In the genomic region with DNA sequence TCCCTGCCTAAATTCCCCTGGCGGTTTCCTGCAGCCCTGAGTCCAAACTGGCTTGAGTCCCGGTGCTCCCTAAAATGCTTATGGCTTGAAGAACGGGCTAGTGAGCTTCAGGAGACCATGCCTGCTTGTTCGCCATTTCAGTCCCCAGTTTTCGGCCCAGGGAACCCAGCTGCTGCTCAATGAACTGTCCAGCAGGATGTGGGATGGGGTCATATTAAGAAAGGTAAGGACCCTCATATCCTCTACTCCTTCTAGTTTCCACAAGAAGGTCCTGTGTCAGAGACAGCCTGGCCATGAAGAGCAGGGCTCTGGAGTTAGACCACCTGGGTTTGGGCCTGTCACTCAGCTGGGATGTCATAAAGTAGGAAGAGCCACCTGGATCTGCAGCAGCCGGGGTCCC, we compare ENCODE assay signal across 24 cellular contexts. TPM values are rescaled to one million over a fixed set of nuclear protein-coding genes. Genes with fewer than 3 reads are reported as not detected.
DNase-seq lines count a peak whose midpoint lies in the region; ATAC-seq and TF ChIP-seq lines count a peak whose summit lies in the region.
"Had no signal": no experiment of that assay in that cellular context is flagged by ENCODE, and none has a peak within 500 bp of the region (broad histone marks: within the 10 kb centered on the region; RNA-seq: fewer than 3 reads in every experiment).

No MANE protein-coding gene starts in this region.

- no peak for TF ChIP-seq CTCF in left ventricle myocardium inferior (IDR thresholded peaks at IDR 0.05; ENCODE audit: borderline replicate concordance)
- no peak for TF ChIP-seq CTCF in esophagus squamous epithelium (IDR thresholded peaks at IDR 0.05)
- TF ChIP-seq CTCF in vagina (IDR thresholded peaks at IDR 0.05) = no peak

- intact Hi-C loops in left ventricle myocardium inferior (cut with micrococcal nuclease) = no loop called here
- intact Hi-C loops in Right ventricle myocardium superior (cut with DNase I) = no loop called here
- intact Hi-C loops in esophagus squamous epithelium (cut with DNase I) = no loop called here
- intact Hi-C loops in vagina (cut with DNase I) = no loop called here

- TF ChIP-seq POLR2A in esophagus squamous epithelium (IDR thresholded peaks at IDR 0.05) (no peak), vagina (IDR thresholded peaks at IDR 0.05) (no peak)

- 60 to 75% methylated on average over 1 to 6 of the region's 6 CpGs for WGBS in esophagus squamous epithelium, 2 donors

- H3K4me3 ChIP-seq in left ventricle myocardium inferior (no peak overlapping the region), esophagus squamous epithelium (no peak overlapping the region), stomach smooth muscle (ENCODE audit: low read length in 2 of 2) (no peak overlapping the region), vagina (no peak overlapping the region)
- H3K4me3 ChIP-seq: BLaER1 had no signal

- H3K9ac ChIP-seq in stomach smooth muscle (ENCODE audit: low read length in 2 of 2) = no peak overlapping the region
- H3K9ac ChIP-seq: BLaER1 had no signal

- ATAC-seq in Right ventricle myocardium superior (ENCODE audit: poor library complexity) (no peak), GM19467 (IDR thresholded peaks at IDR 0.05; ENCODE audit: unreplicated experiment) (no peak)
- ATAC-seq: PC-3 had no signal

- H3K9me3 ChIP-seq in left ventricle myocardium inferior (replicated peaks) (no peaks in the 10 kb centered on the region), esophagus squamous epithelium (no peaks in the 10 kb centered on the region), stomach smooth muscle (ENCODE audit: control insufficient read depth in 2 of 2, low read length in 2 of 2) (no peaks in the 10 kb centered on the region), vagina (no peaks in the 10 kb centered on the region)
- H3K9me3 ChIP-seq: BLaER1 had no signal

- H3K4me1 ChIP-seq in left ventricle myocardium inferior (peaks cover 12% of the 10 kb centered on the region), esophagus squamous epithelium (peaks cover 0 to 32% (median 9%) of the 10 kb centered on the region in 3 donors), stomach smooth muscle (ENCODE audit: control insufficient read depth, insufficient read depth, low read length) (peaks cover 20% of the 10 kb centered on the region), vagina (peaks cover 27% of the 10 kb centered on the region)
- H3K4me1 ChIP-seq: BLaER1 had no signal

- peaks cover 100% of the 10 kb centered on the region for H3K36me3 ChIP-seq in left ventricle myocardium inferior
- peaks cover 12 to 92% (median 23%) of the 10 kb centered on the region in 3 donors for H3K36me3 ChIP-seq in esophagus squamous epithelium
- H3K36me3 ChIP-seq in stomach smooth muscle (ENCODE audit: control insufficient read depth in 2 of 2, insufficient read depth in 2 of 2, low read length in 2 of 2) = peaks cover 74 to 76% of the 10 kb centered on the region in 2 donors
- peaks cover 5 to 85% of the 10 kb centered on the region in 2 donors for H3K36me3 ChIP-seq in vagina

- H3K27me3 ChIP-seq in left ventricle myocardium inferior (ENCODE audit: low read depth) = no peaks in the 10 kb centered on the region
- no peaks in the 10 kb centered on the region for H3K27me3 ChIP-seq in esophagus squamous epithelium
- no peaks in the 10 kb centered on the region for H3K27me3 ChIP-seq in stomach smooth muscle (ENCODE audit: control insufficient read depth in 1 of 2, insufficient read depth in 2 of 2, low read length in 2 of 2)
- no peaks in the 10 kb centered on the region for H3K27me3 ChIP-seq in vagina
- H3K27me3 ChIP-seq: BLaER1 had no signal

- DNase-seq in left ventricle myocardium inferior (no peak), Right ventricle myocardium superior (no peak), esophagus squamous epithelium (lab: John Stamatoyannopoulos, UW) (no peak), vagina (ENCODE audit: extremely low spot score in 2 of 2) (no peak), H4 (ENCODE audit: low spot score) (no peak), NCI-H226 (no peak)
- DNase-seq: 8988T; ACHN; CD4-positive, CD25-positive, alpha-beta regulatory T cell; DMS153; KBM-7; MV-4-11; NCI-H1105; NCI-H1436 treated with DMSO at 0.1 percent for 48 hours; NCI-H187 treated with DMSO at 0.1 percent for 48 hours; NCI-H2171 treated with DMSO at 0.1 percent for 48 hours; NCI-H524 treated with DMSO at 0.1 percent for 48 hours; NCI-H774; NK-92 treated with Interleukin-12 subunit alpha and Interleukin-12 subunit beta, amount 100 ng/mL, for 24 hours; PC-3; SHP77 treated with DMSO at 0.1 percent for 48 hours had no signal

- H3K27ac ChIP-seq in left ventricle myocardium inferior (replicated peaks) (peak overlapping the region; percentile 30), esophagus squamous epithelium (peak overlapping the region in 3 of 4 donors; percentile 6 to 46 (median 35)), stomach smooth muscle (ENCODE audit: low read length) (peak overlapping the region; percentile 49), vagina (peak overlapping the region; percentile 12)
- H3K27ac ChIP-seq: BLaER1 had no signal

RNA-seq across cellular contexts. Expression of gene SPC24, which starts 17.0 kb away (rescaled TPM):
- total RNA-seq in left ventricle myocardium inferior (3.9 TPM), Right ventricle myocardium superior (6.7 TPM), esophagus squamous epithelium (10 to 100 TPM in 1 of 4 donors, 1 to 10 TPM in 3; 2.9 to 10.9 (median 6.3) TPM), vagina (2.7 TPM)
- 32.6 and 37.8 TPM in 2 replicates for total RNA-seq in H4 (2014; rRNA removed; shearing (Covaris generic))

RNA-seq across cellular contexts. Expression of gene KANK2, which starts 24.8 kb away (rescaled TPM):
- total RNA-seq in left ventricle myocardium inferior (326 TPM), Right ventricle myocardium superior (383 TPM), esophagus squamous epithelium (100 to 1,000 TPM in 1 of 4 donors, 10 to 100 TPM in 3; 29.3 to 287 (median 57.1) TPM), vagina (486 TPM)
- total RNA-seq in H4 (2014; rRNA removed; shearing (Covaris generic)) = 63.8 and 79.8 TPM in 2 replicates
